21 cellular contexts compared by ENCODE assay signal in genomic region chr1:230679854-230680253, GRCh38. TPM values are rescaled to one million over a fixed set of nuclear protein-coding genes. Genes with fewer than 3 reads are reported as not detected.
DNase-seq lines count a peak whose midpoint lies in the region; ATAC-seq, FAIRE-seq and TF ChIP-seq lines count a peak whose summit lies in the region.
"Had no signal": no experiment of that assay in that cellular context is flagged by ENCODE, and none has a peak within 500 bp of the region (broad histone marks: within the 10 kb centered on the region; RNA-seq: fewer than 3 reads in every experiment).

No MANE protein-coding gene starts in this region.

- FAIRE-seq in D721Med (lab: Jason Lieb, UNC) = peak; percentile 38
- FAIRE-seq: H1 had no signal

- no peak overlapping the region for H3K4me3 Mint-ChIP-seq in activated naive CD4-positive, alpha-beta T cell treated with anti-CD3 and anti-CD28 coated beads for 36 hours
- H3K4me3 Mint-ChIP-seq in central memory CD8-positive, alpha-beta T cell = no peak overlapping the region
- H3K4me3 Mint-ChIP-seq in stimulated activated effector memory CD8-positive, alpha-beta T cell treated with anti-CD3 and anti-CD28 coated beads, Interleukin-12 subunit alpha, Interleukin-12 subunit beta, amount 100 ng/mL, for 72 hours = no peak overlapping the region
- H3K4me3 Mint-ChIP-seq: CD14-positive monocyte had no signal

- H3K27me3 ChIP-seq in vagina = no peaks in the 10 kb centered on the region

- H3K4me3 ChIP-seq in vagina = no peak overlapping the region

- TF ChIP-seq CTCF in D721Med (IDR thresholded peaks at IDR 0.05; ENCODE audit: insufficient read depth, missing control alignments) (no peak), vagina (IDR thresholded peaks at IDR 0.05) (no peak)

- H3K4me1 ChIP-seq in vagina = peaks cover 18% of the 10 kb centered on the region

- H3K9me3 Mint-ChIP-seq in activated naive CD4-positive, alpha-beta T cell treated with anti-CD3 and anti-CD28 coated beads, Interleukin-2, amount 50 U/mL, for 72 hours = no peaks in the 10 kb centered on the region
- H3K9me3 Mint-ChIP-seq in activated naive CD4-positive, alpha-beta T cell treated with anti-CD3 and anti-CD28 coated beads for 36 hours = no peaks in the 10 kb centered on the region
- H3K9me3 Mint-ChIP-seq in central memory CD8-positive, alpha-beta T cell = no peaks in the 10 kb centered on the region
- no peaks in the 10 kb centered on the region for H3K9me3 Mint-ChIP-seq in stimulated activated effector memory CD8-positive, alpha-beta T cell treated with anti-CD3 and anti-CD28 coated beads, Interleukin-12 subunit alpha, Interleukin-12 subunit beta, amount 100 ng/mL, for 72 hours

- CTCF ChIA-PET in activated naive CD4-positive, alpha-beta T cell treated with anti-CD3 and anti-CD28 coated beads for 36 hours (lab: Charles Lee) = no interaction called here

- no peaks in the 10 kb centered on the region for H3K4me1 Mint-ChIP-seq in activated naive CD4-positive, alpha-beta T cell treated with anti-CD3 and anti-CD28 coated beads for 36 hours (ENCODE audit: low read depth)
- H3K4me1 Mint-ChIP-seq in central memory CD8-positive, alpha-beta T cell = peaks cover 20% of the 10 kb centered on the region
- H3K4me1 Mint-ChIP-seq in stimulated activated effector memory CD8-positive, alpha-beta T cell treated with anti-CD3 and anti-CD28 coated beads, Interleukin-12 subunit alpha, Interleukin-12 subunit beta, amount 100 ng/mL, for 72 hours = peaks cover 15% of the 10 kb centered on the region

- no peak for TF ChIP-seq POLR2A in vagina (IDR thresholded peaks at IDR 0.05)

- H3K36me3 ChIP-seq in vagina = peaks cover 0 to 73% of the 10 kb centered on the region in 2 donors

- H3K36me3 Mint-ChIP-seq in activated naive CD4-positive, alpha-beta T cell treated with anti-CD3 and anti-CD28 coated beads, Interleukin-2, amount 50 U/mL, for 72 hours = peaks cover 6% of the 10 kb centered on the region in 2 donors
- peaks cover 15% of the 10 kb centered on the region for H3K36me3 Mint-ChIP-seq in activated naive CD4-positive, alpha-beta T cell treated with anti-CD3 and anti-CD28 coated beads for 36 hours (ENCODE audit: low read depth)
- peaks cover 44% of the 10 kb centered on the region for H3K36me3 Mint-ChIP-seq in central memory CD8-positive, alpha-beta T cell (ENCODE audit: insufficient read depth)
- peaks cover 87% of the 10 kb centered on the region for H3K36me3 Mint-ChIP-seq in stimulated activated effector memory CD8-positive, alpha-beta T cell treated with anti-CD3 and anti-CD28 coated beads, Interleukin-12 subunit alpha, Interleukin-12 subunit beta, amount 100 ng/mL, for 72 hours

- DNase-seq in activated naive CD4-positive, alpha-beta T cell treated with anti-CD3 and anti-CD28 coated beads, Interleukin-2, amount 50 U/mL, for 72 hours (ENCODE audit: low spot score in 2 of 2) = no peak
- DNase-seq in activated naive CD4-positive, alpha-beta T cell treated with anti-CD3 and anti-CD28 coated beads for 36 hours = no peak
- DNase-seq in D721Med (ENCODE audit: insufficient read length, low spot score) (no peak), ureter (ENCODE audit: low spot score) (no peak), vagina (ENCODE audit: extremely low spot score in 2 of 2) (no peak)
- no peak for DNase-seq in central memory CD8-positive, alpha-beta T cell (ENCODE audit: low spot score in 2 of 2)
- no peak for DNase-seq in stimulated activated effector memory CD8-positive, alpha-beta T cell treated with anti-CD3 and anti-CD28 coated beads, Interleukin-12 subunit alpha, Interleukin-12 subunit beta, amount 100 ng/mL, for 72 hours (ENCODE audit: low spot score in 2 of 2)
- DNase-seq: EL; GF-D8; NCI-H1092 treated with DMSO at 0.1 percent for 48 hours; NCI-H146; NCI-H2029; NCI-H2227 treated with DMSO at 0.1 percent for 48 hours; NCI-H510A treated with DMSO at 0.1 percent for 48 hours; NCI-H774; NK-92 treated with Interleukin-12 subunit alpha and Interleukin-12 subunit beta, amount 100 ng/mL, for 24 hours; SIG-M5; SK-N-SH had no signal

- ATAC-seq in activated naive CD4-positive, alpha-beta T cell treated with anti-CD3 and anti-CD28 coated beads, Interleukin-2, amount 50 U/mL, for 72 hours = no peak
- no peak for ATAC-seq in central memory CD8-positive, alpha-beta T cell (replicated peaks; ENCODE audit: extremely low read depth, poor library complexity, severe bottlenecking)
- no peak for ATAC-seq in stimulated activated effector memory CD8-positive, alpha-beta T cell treated with anti-CD3 and anti-CD28 coated beads, Interleukin-12 subunit alpha, Interleukin-12 subunit beta, amount 100 ng/mL, for 72 hours
- ATAC-seq in HG03439 (IDR thresholded peaks at IDR 0.05; ENCODE audit: unreplicated experiment) = no peak

- H3K9me3 ChIP-seq in vagina = no peaks in the 10 kb centered on the region
- H3K9me3 ChIP-seq: SK-N-SH had no signal

- H3K27me3 Mint-ChIP-seq in activated naive CD4-positive, alpha-beta T cell treated with anti-CD3 and anti-CD28 coated beads for 36 hours (ENCODE audit: low read depth) = no peaks in the 10 kb centered on the region
- no peaks in the 10 kb centered on the region for H3K27me3 Mint-ChIP-seq in central memory CD8-positive, alpha-beta T cell

- intact Hi-C loops in activated naive CD4-positive, alpha-beta T cell treated with anti-CD3 and anti-CD28 coated beads for 36 hours (cut with micrococcal nuclease) = no loop called here
- intact Hi-C loops in vagina (cut with DNase I) = no loop called here

- peak overlapping the region; percentile 18 to 82 for H3K27ac Mint-ChIP-seq in activated naive CD4-positive, alpha-beta T cell treated with anti-CD3 and anti-CD28 coated beads, Interleukin-2, amount 50 U/mL, for 72 hours
- no peak overlapping the region for H3K27ac Mint-ChIP-seq in activated naive CD4-positive, alpha-beta T cell treated with anti-CD3 and anti-CD28 coated beads for 36 hours
- H3K27ac Mint-ChIP-seq in central memory CD8-positive, alpha-beta T cell (ENCODE audit: low read depth) = peak overlapping the region; percentile 51
- H3K27ac Mint-ChIP-seq in stimulated activated effector memory CD8-positive, alpha-beta T cell treated with anti-CD3 and anti-CD28 coated beads, Interleukin-12 subunit alpha, Interleukin-12 subunit beta, amount 100 ng/mL, for 72 hours = peak overlapping the region; percentile 43

- no peak overlapping the region for H3K27ac ChIP-seq in vagina

RNA-seq across cellular contexts. Expression of gene AGT, which starts 34.1 kb away (rescaled TPM):
- not detected for total RNA-seq in activated naive CD4-positive, alpha-beta T cell treated with anti-CD3 and anti-CD28 coated beads, Interleukin-2, amount 50 U/mL, for 72 hours
- not detected for total RNA-seq in activated naive CD4-positive, alpha-beta T cell treated with anti-CD3 and anti-CD28 coated beads for 36 hours
- total RNA-seq in ureter (47.6 TPM), vagina (9.6 TPM)
- total RNA-seq: H1 had no signal

RNA-seq across cellular contexts. Expression of gene COG2, which starts 37.6 kb away (rescaled TPM):
- total RNA-seq in activated naive CD4-positive, alpha-beta T cell treated with anti-CD3 and anti-CD28 coated beads, Interleukin-2, amount 50 U/mL, for 72 hours = 10 to 100 TPM in 1 of 2 donors, 1 to 10 TPM in 1; 9.8 to 30.8 TPM
- total RNA-seq in activated naive CD4-positive, alpha-beta T cell treated with anti-CD3 and anti-CD28 coated beads for 36 hours = 10 to 100 TPM; 19.9 to 22.1 TPM
- total RNA-seq in ureter = 36.7 TPM
- 20.4 TPM for total RNA-seq in vagina

Comparison
In these comparisons a context has a peak if more than half of its experiments do, and no peak if none do; other contexts are left out.
1. RNA of gene AGT, which starts 34.1 kb away (total RNA-seq): 47.6 TPM in ureter (single experiment) and 9.6 TPM in vagina (single experiment); not detected in activated naive CD4-positive, alpha-beta T cell treated with anti-CD3 and anti-CD28 coated beads, Interleukin-2, amount 50 U/mL, for 72 hours and not detected in activated naive CD4-positive, alpha-beta T cell treated with anti-CD3 and anti-CD28 coated beads for 36 hours; every median in the first group is over 10 times any median in the second.